Comparison of ENCODE assay signal across 14 cellular contexts in genomic region chr11:20027546-20028014, GRCh38.
A peak's percentile ranks its signal among the peaks of the same experiment; 100 is the strongest.
DNase-seq lines count a peak whose midpoint lies in the region; ATAC-seq and TF ChIP-seq lines count a peak whose summit lies in the region.
"Had no signal": no experiment of that assay in that cellular context is flagged by ENCODE, and none has a peak within 500 bp of the region (broad histone marks: within the 10 kb centered on the region; RNA-seq: fewer than 3 reads in every experiment).

No MANE protein-coding gene starts in this region.

- intact Hi-C loops in left colon (cut with DNase I, micrococcal nuclease), result no loop called here
- intact Hi-C loops in sigmoid colon (cut with DNase I), result no loop called here
- intact Hi-C loops in CD8-positive, alpha-beta T cell (cut with DNase I, micrococcal nuclease), result no loop called here

- H3K9me2 ChIP-seq in Karpas-422 (replicated peaks; ENCODE audit: insufficient read depth, low read length), result no peaks in the 10 kb centered on the region

- H3K27ac Mint-ChIP-seq in chondrocyte (ENCODE audit: unreplicated experiment), result peak overlapping the region; percentile 85
- H3K27ac Mint-ChIP-seq in CD8-positive, alpha-beta T cell, result no peak overlapping the region
- H3K27ac Mint-ChIP-seq: activated T-cell treated with anti-CD3 and anti-CD28 coated beads, Interleukin-2, amount 50 U/mL, for 72 hours had no signal

- H3K4me1 ChIP-seq in HUES64 (ENCODE audit: insufficient read depth, low read length) (peaks cover 84% of the 10 kb centered on the region), sigmoid colon (peaks cover 0 to 76% (median 55%) of the 10 kb centered on the region in 4 donors), Karpas-422 (ENCODE audit: low read length) (no peaks in the 10 kb centered on the region)
- no peaks in the 10 kb centered on the region for H3K4me1 ChIP-seq in CD8-positive, alpha-beta T cell (ENCODE audit: insufficient read depth, low read length)

- H3K4me1 Mint-ChIP-seq in chondrocyte (ENCODE audit: low read depth), result peaks cover 87% of the 10 kb centered on the region
- H3K4me1 Mint-ChIP-seq in CD8-positive, alpha-beta T cell (ENCODE audit: low read depth), result no peaks in the 10 kb centered on the region

- H3K4me3 ChIP-seq in HUES64 (ENCODE audit: low read length) (peak overlapping the region; percentile 43), sigmoid colon (no peak overlapping the region), Karpas-422 (ENCODE audit: low read length) (no peak overlapping the region)
- no peak overlapping the region for H3K4me3 ChIP-seq in CD8-positive, alpha-beta T cell (ENCODE audit: low read depth, low read length)

- H2AFZ ChIP-seq in Karpas-422 (ENCODE audit: low read length), result no peak overlapping the region

- POLR2A ChIA-PET in CD8-positive, alpha-beta T cell (lab: Charles Lee), result no interaction called here

- peak; percentile 76 for ATAC-seq in left colon
- ATAC-seq in CD8-positive, alpha-beta T cell, result no peak
- ATAC-seq: activated T-cell treated with anti-CD3 and anti-CD28 coated beads, Interleukin-2, amount 50 U/mL, for 72 hours had no signal

- DNase-seq in COR-L47 (lab: John Stamatoyannopoulos, UW), result peak; percentile 25
- DNase-seq in chondrocyte (ENCODE audit: low spot score), result no peak
- no peak for DNase-seq in left colon
- DNase-seq in sigmoid colon, result no peak
- no peak for DNase-seq in CD8-positive, alpha-beta T cell
- DNase-seq in Karpas-422, result no peak
- no peak for DNase-seq in 8988T
- DNase-seq: activated T-cell treated with anti-CD3 and anti-CD28 coated beads, Interleukin-2, amount 50 U/mL, for 72 hours; AML-193; DMS 273 treated with DMSO at 0.1 percent for 48 hours; foreskin melanocyte; MM.1S; NCI-H446 treated with DMSO at 0.1 percent for 48 hours had no signal

- CTCF ChIA-PET in CD8-positive, alpha-beta T cell (lab: Charles Lee), result no interaction called here

- no peaks in the 10 kb centered on the region for H3K27me3 Mint-ChIP-seq in chondrocyte (ENCODE audit: low read depth)
- H3K27me3 Mint-ChIP-seq in CD8-positive, alpha-beta T cell (ENCODE audit: low read depth), result peaks cover 8% of the 10 kb centered on the region

- TF ChIP-seq CTCF in chondrocyte (IDR thresholded peaks at IDR 0.05) (no peak), sigmoid colon (IDR thresholded peaks at IDR 0.05) (no peak)
- TF ChIP-seq CTCF in CD8-positive, alpha-beta T cell (IDR thresholded peaks at IDR 0.05), result no peak

- no peaks in the 10 kb centered on the region for H3K79me2 ChIP-seq in Karpas-422 (ENCODE audit: low read length)

- TF ChIP-seq POLR2A in sigmoid colon (IDR thresholded peaks at IDR 0.05), result no peak

- no peaks in the 10 kb centered on the region for H4K20me1 ChIP-seq in Karpas-422 (ENCODE audit: insufficient read depth, low read depth, low read length)

- TF ChIP-seq EP300 in sigmoid colon (IDR thresholded peaks at IDR 0.05), result no peak

- H3K4me2 ChIP-seq in Karpas-422 (ENCODE audit: low read depth, low read length, poor library complexity, severe bottlenecking), result no peak overlapping the region

- H3K9ac ChIP-seq in HUES64 (ENCODE audit: low read depth, low read length) (peak overlapping the region; percentile 41; the same call in 1 of the 2 replicates), Karpas-422 (ENCODE audit: low read length) (no peak overlapping the region)

- WGBS in HUES64, result 29% methylated on average over 1 of the region's 4 CpGs
- 14 to 51% methylated on average over 4 of the region's 4 CpGs for WGBS in sigmoid colon, 2 donors

- H3K27ac ChIP-seq in HUES64 (ENCODE audit: low read depth, low read length) (peak overlapping the region; percentile 79), sigmoid colon (peak overlapping the region in 2 of 4 donors; percentile 6 to 8), Karpas-422 (ENCODE audit: low read length) (no peak overlapping the region)
- H3K27ac ChIP-seq in CD8-positive, alpha-beta T cell (ENCODE audit: low read depth, low read length), result no peak overlapping the region

- no peaks in the 10 kb centered on the region; the same call in 1 of the 2 replicates for H3K27me3 ChIP-seq in HUES64 (ENCODE audit: insufficient read depth, low read length)
- H3K27me3 ChIP-seq in sigmoid colon, result no peaks in the 10 kb centered on the region
- no peaks in the 10 kb centered on the region for H3K27me3 ChIP-seq in CD8-positive, alpha-beta T cell (ENCODE audit: insufficient read depth, low read length)
- H3K27me3 ChIP-seq in Karpas-422 (ENCODE audit: low read length), result no peaks in the 10 kb centered on the region

- H3K9me3 ChIP-seq in HUES64 (ENCODE audit: insufficient read depth, low read depth, low read length) (no peaks in the 10 kb centered on the region), sigmoid colon (no peaks in the 10 kb centered on the region), Karpas-422 (ENCODE audit: low read length) (no peaks in the 10 kb centered on the region)
- H3K9me3 ChIP-seq in CD8-positive, alpha-beta T cell (ENCODE audit: low read length), result no peaks in the 10 kb centered on the region

- no peaks in the 10 kb centered on the region for H3K36me3 ChIP-seq in HUES64 (ENCODE audit: insufficient read depth, low read length)
- no peaks in the 10 kb centered on the region for H3K36me3 ChIP-seq in sigmoid colon
- no peaks in the 10 kb centered on the region for H3K36me3 ChIP-seq in CD8-positive, alpha-beta T cell (ENCODE audit: insufficient read depth, low read length)
- H3K36me3 ChIP-seq in Karpas-422 (ENCODE audit: insufficient read depth, low read length), result no peaks in the 10 kb centered on the region

- peak overlapping the region; percentile 61 for H3K4me3 Mint-ChIP-seq in chondrocyte (ENCODE audit: unreplicated experiment)
- no peak overlapping the region for H3K4me3 Mint-ChIP-seq in CD8-positive, alpha-beta T cell
- H3K4me3 Mint-ChIP-seq: activated T-cell treated with anti-CD3 and anti-CD28 coated beads, Interleukin-2, amount 50 U/mL, for 72 hours had no signal

- H3K9me3 Mint-ChIP-seq in chondrocyte (ENCODE audit: low read depth), result no peaks in the 10 kb centered on the region
- no peaks in the 10 kb centered on the region for H3K9me3 Mint-ChIP-seq in CD8-positive, alpha-beta T cell
- H3K9me3 Mint-ChIP-seq: activated T-cell treated with anti-CD3 and anti-CD28 coated beads, Interleukin-2, amount 50 U/mL, for 72 hours had no signal

- H3K36me3 Mint-ChIP-seq in chondrocyte (ENCODE audit: low read depth), result peaks cover 1% of the 10 kb centered on the region
- H3K36me3 Mint-ChIP-seq in CD8-positive, alpha-beta T cell, result no peaks in the 10 kb centered on the region
